19 cellular contexts compared by ENCODE assay signal in genomic region chr4:6371827-6372226, GRCh38.
"Had no signal": no experiment of that assay in that cellular context is flagged by ENCODE, and none has a peak within 500 bp of the region (broad histone marks: within the 10 kb centered on the region; RNA-seq: fewer than 3 reads in every experiment).

No MANE protein-coding gene starts in this region.

- H3K36me3 ChIP-seq: esophagus muscularis mucosa, gastroesophageal sphincter, heart right ventricle, lower lobe of right lung had no signal

- ATAC-seq: foreskin keratinocyte, gastroesophageal sphincter, heart right ventricle, left colon, left lobe of liver, left ventricle myocardium superior, lower lobe of right lung, mucosa of descending colon had no signal

- H3K4me3 ChIP-seq: coronary artery, dorsolateral prefrontal cortex, esophagus muscularis mucosa, gastroesophageal sphincter, heart right ventricle, lower lobe of right lung, mucosa of descending colon had no signal

- H3K27me3 ChIP-seq: dorsolateral prefrontal cortex, foreskin keratinocyte had no signal

- DNase-seq: cerebellar nuclear complex; dermis blood vessel endothelial cell; dorsolateral prefrontal cortex; effector CD4-positive, alpha-beta T cell; effector memory CD4-positive, alpha-beta T cell; foreskin keratinocyte; heart right ventricle; hippocampal formation; immature natural killer cell; islet precursor cell; left colon; left ventricle myocardium superior; lower lobe of right lung; mesenchymal stem cell had no signal

- H3K9me3 ChIP-seq: esophagus muscularis mucosa, gastroesophageal sphincter, heart right ventricle, lower lobe of right lung, mucosa of descending colon had no signal

- H3K4me1 ChIP-seq: esophagus muscularis mucosa, foreskin keratinocyte, gastroesophageal sphincter, heart right ventricle, lower lobe of right lung had no signal

- H3K27ac ChIP-seq: coronary artery, esophagus muscularis mucosa, foreskin keratinocyte, gastroesophageal sphincter, heart right ventricle, lower lobe of right lung had no signal
